In the genomic region with DNA sequence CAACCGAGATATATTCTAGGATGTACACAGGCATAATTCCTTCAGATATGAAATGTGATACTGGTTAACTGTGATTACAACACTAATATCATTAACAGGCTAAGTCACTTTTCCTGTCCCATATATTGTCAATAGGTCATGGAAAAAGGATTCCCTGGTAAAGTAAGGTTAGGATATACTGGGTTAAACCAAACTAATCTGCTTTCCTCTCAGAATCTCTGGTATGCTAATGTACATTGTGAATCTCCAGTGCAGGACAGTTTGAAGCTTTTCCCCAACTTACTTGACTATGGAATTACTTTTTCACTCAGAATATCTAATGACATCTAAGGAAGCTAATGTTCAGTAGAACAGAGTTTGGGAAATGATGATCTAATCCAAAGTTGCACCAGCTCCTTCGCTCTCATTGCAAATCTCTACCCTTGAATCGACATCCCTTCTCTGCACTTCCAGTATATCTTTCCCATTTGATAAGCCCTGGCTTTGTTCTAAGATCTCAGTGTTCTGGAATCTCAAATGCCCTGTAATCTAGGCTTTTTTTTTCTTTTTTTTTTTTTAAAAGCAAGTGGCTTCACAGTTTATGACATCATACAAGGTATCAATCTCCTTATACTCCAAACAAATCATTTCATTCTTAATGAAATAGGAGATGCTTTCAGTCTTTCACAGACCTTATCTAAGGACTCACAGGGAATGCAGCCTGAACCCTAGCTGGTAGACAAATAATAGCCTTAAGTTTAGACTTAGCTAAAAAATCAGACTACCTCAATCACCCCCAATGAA, we compare ENCODE assay signal across 13 cellular contexts. TPM values are rescaled to one million over a fixed set of nuclear protein-coding genes. Genes with fewer than 3 reads are reported as not detected.
A peak's percentile ranks its signal among the peaks of the same experiment; 100 is the strongest.
DNase-seq lines count a peak whose midpoint lies in the region; ATAC-seq and FAIRE-seq lines count a peak whose summit lies in the region.
"Had no signal": no experiment of that assay in that cellular context is flagged by ENCODE, and none has a peak within 500 bp of the region (broad histone marks: within the 10 kb centered on the region; RNA-seq: fewer than 3 reads in every experiment).

No MANE protein-coding gene starts in this region.

- H3K4me2 ChIP-seq in mesendoderm (ENCODE audit: low read length): no peak overlapping the region

- peaks cover 27% of the 10 kb centered on the region for H3K36me3 ChIP-seq in CD4-positive, alpha-beta memory T cell (ENCODE audit: insufficient read depth, low read length)
- no peaks in the 10 kb centered on the region for H3K36me3 ChIP-seq in mesendoderm (ENCODE audit: control insufficient read depth, insufficient read depth, low read length)

- H3K9me3 Mint-ChIP-seq in CD4-positive, alpha-beta memory T cell: no peaks in the 10 kb centered on the region
- H3K9me3 Mint-ChIP-seq: activated naive CD8-positive, alpha-beta T cell treated with anti-CD3 and anti-CD28 coated beads, Interleukin-2, amount 10 ng/mL, durations not matched to agents 7 days and 5 days had no signal

- H2AK5ac ChIP-seq in mesendoderm (ENCODE audit: low read length): no peak overlapping the region

- ATAC-seq in left lobe of liver (no peak), GM21528 (IDR thresholded peaks at IDR 0.05; ENCODE audit: low FRiP score, unreplicated experiment) (no peak), GM21723 (IDR thresholded peaks at IDR 0.05; ENCODE audit: unreplicated experiment) (no peak)

- intact Hi-C loops in CD4-positive, alpha-beta memory T cell (cut with micrococcal nuclease): loop anchor here (1.0 to 2.0 kb wide), 5 partner anchors 97 to 684 kb away; a partner anchor contains a TSS

- POLR2A ChIA-PET in CD4-positive, alpha-beta memory T cell (lab: Charles Lee; ENCODE audit: partially characterized antibody): interaction anchor here (0.6 to 1.7 kb wide), 4 partner anchors 25 to 474 kb away, joined by 3 to 9 read pairs (median 4); no protein-coding TSS in a partner anchor

- H2BK15ac ChIP-seq in mesendoderm (replicated peaks; ENCODE audit: low read depth): no peak overlapping the region

- H3K4ac ChIP-seq in mesendoderm (ENCODE audit: low read depth, low read length): no peak overlapping the region

- H3K9ac ChIP-seq in mesendoderm (ENCODE audit: low read length): no peak overlapping the region

- FAIRE-seq in HTR-8/SVneo (lab: Jason Lieb, UNC): peak; percentile 52

- H3K4me1 ChIP-seq in CD4-positive, alpha-beta memory T cell (ENCODE audit: insufficient read depth, low read length): no peaks in the 10 kb centered on the region
- no peaks in the 10 kb centered on the region for H3K4me1 ChIP-seq in mesendoderm (ENCODE audit: control insufficient read depth, low read depth, low read length)
- H3K4me1 ChIP-seq: lower lobe of right lung had no signal

- H3K4me3 Mint-ChIP-seq in CD4-positive, alpha-beta memory T cell: no peak overlapping the region
- H3K4me3 Mint-ChIP-seq: activated naive CD8-positive, alpha-beta T cell treated with anti-CD3 and anti-CD28 coated beads, Interleukin-2, amount 10 ng/mL, durations not matched to agents 7 days and 5 days had no signal

- H3K27ac ChIP-seq in CD4-positive, alpha-beta memory T cell (ENCODE audit: low read depth, low read length): no peak overlapping the region
- H3K27ac ChIP-seq in mesendoderm (ENCODE audit: low read depth, low read length): no peak overlapping the region
- H3K27ac ChIP-seq: lower lobe of right lung had no signal

- WGBS in mesendoderm (ENCODE audit: extremely low coverage, insufficient coverage, low lambda C conversion rate): no CpG with 5 or more reads among the region's 3 CpGs

- no peaks in the 10 kb centered on the region for H3K27me3 Mint-ChIP-seq in CD4-positive, alpha-beta memory T cell
- H3K27me3 Mint-ChIP-seq: activated naive CD8-positive, alpha-beta T cell treated with anti-CD3 and anti-CD28 coated beads, Interleukin-2, amount 10 ng/mL, durations not matched to agents 7 days and 5 days had no signal

- no peak overlapping the region for H2BK5ac ChIP-seq in mesendoderm (ENCODE audit: low read length)

- peak overlapping the region in 4 of 7 donors; percentile 11 to 59 (median 32) for H3K27ac Mint-ChIP-seq in CD4-positive, alpha-beta memory T cell
- H3K27ac Mint-ChIP-seq: activated naive CD8-positive, alpha-beta T cell treated with anti-CD3 and anti-CD28 coated beads, Interleukin-2, amount 10 ng/mL, durations not matched to agents 7 days and 5 days had no signal

- no peak overlapping the region for H4K5ac ChIP-seq in mesendoderm (ENCODE audit: low read length)

- DNase-seq in CD4-positive, alpha-beta memory T cell: no peak
- no peak for DNase-seq in HTR-8/SVneo (ENCODE audit: insufficient read length, low spot score)
- peak; percentile 17 for DNase-seq in cerebellar cortex (ENCODE audit: low spot score)
- peak; percentile 20 for DNase-seq in mesendoderm
- DNase-seq in left lobe of liver (ENCODE audit: low spot score): no peak
- no peak for DNase-seq in AG08395 (ENCODE audit: low spot score)
- DNase-seq: activated CD8-positive, alpha-beta memory T cell treated with anti-CD3 and anti-CD28 coated beads, Interleukin-2, amount 50 U/mL, for 4 hours; activated naive CD8-positive, alpha-beta T cell treated with anti-CD3 and anti-CD28 coated beads, Interleukin-2, amount 10 ng/mL, durations not matched to agents 7 days and 5 days; DMS79; lower lobe of right lung had no signal

- H3K56ac ChIP-seq in mesendoderm (ENCODE audit: low read length): no peak overlapping the region

- H3K79me1 ChIP-seq in mesendoderm (ENCODE audit: low read length): no peaks in the 10 kb centered on the region

- H3K9me3 ChIP-seq in CD4-positive, alpha-beta memory T cell (ENCODE audit: control insufficient read depth in 1 of 2, low read length in 2 of 2): no peaks in the 10 kb centered on the region
- H3K9me3 ChIP-seq: lower lobe of right lung had no signal

- H3K4me3 ChIP-seq in CD4-positive, alpha-beta memory T cell (ENCODE audit: low read length in 2 of 2): no peak overlapping the region
- H3K4me3 ChIP-seq in mesendoderm (ENCODE audit: low read length): no peak overlapping the region
- H3K4me3 ChIP-seq: coronary artery, lower lobe of right lung had no signal

- H3K27me3 ChIP-seq in CD4-positive, alpha-beta memory T cell (ENCODE audit: insufficient read depth, low read length): no peaks in the 10 kb centered on the region
- H3K27me3 ChIP-seq in mesendoderm (ENCODE audit: insufficient read depth, low read length, poor library complexity): no peaks in the 10 kb centered on the region

- CTCF ChIA-PET in CD4-positive, alpha-beta memory T cell (lab: Charles Lee; ENCODE audit: partially characterized antibody): interaction anchor here (0.6 to 6.4 kb wide), 60 partner anchors 9 to 982 kb away, joined by 3 to 172 read pairs (median 4); a partner anchor contains a TSS

- H3K4me1 Mint-ChIP-seq in CD4-positive, alpha-beta memory T cell: peaks cover 0 to 3% (median 1%) of the 10 kb centered on the region in 4 donors

- no peak overlapping the region for H2BK120ac ChIP-seq in mesendoderm (ENCODE audit: low read depth, low read length)

- no peak overlapping the region for H4K8ac ChIP-seq in mesendoderm (ENCODE audit: low read depth, low read length)

- peaks cover 36 to 53% of the 10 kb centered on the region in 2 donors for H3K36me3 Mint-ChIP-seq in CD4-positive, alpha-beta memory T cell

- no peaks in the 10 kb centered on the region for H3K79me2 ChIP-seq in mesendoderm (ENCODE audit: control insufficient read depth, insufficient read depth, low read length)

- no peak overlapping the region for H3K23ac ChIP-seq in mesendoderm (ENCODE audit: low read length)

- H3K18ac ChIP-seq in mesendoderm (ENCODE audit: low read length): no peak overlapping the region

RNA-seq across cellular contexts. Expression of a gene that starts 43.8 kb away (rescaled TPM):
- total RNA-seq in CD4-positive, alpha-beta memory T cell: 10 to 100 TPM; 79.8 to 82.1 TPM
- 10 to 100 TPM; 93.4 to 94.0 TPM for polyA plus RNA-seq in CD4-positive, alpha-beta memory T cell
- 61.2 TPM for polyA plus RNA-seq in mesendoderm (2013, experiment 1 of 2)
- polyA plus RNA-seq in mesendoderm (2013, experiment 2 of 2): 60.4 TPM
- 40.8 TPM for total RNA-seq in left lobe of liver

Comparison
In these comparisons a context has a peak if more than half of its experiments do, and no peak if none do; other contexts are left out.
1. DNase-seq: peak in cerebellar cortex (single experiment) and mesendoderm (single experiment); none in CD4-positive, alpha-beta memory T cell (0 of 5), HTR-8/SVneo (single experiment), left lobe of liver (single experiment) and AG08395 (single experiment).